ENCODE assay signal across 2 cellular contexts in the genomic region with DNA sequence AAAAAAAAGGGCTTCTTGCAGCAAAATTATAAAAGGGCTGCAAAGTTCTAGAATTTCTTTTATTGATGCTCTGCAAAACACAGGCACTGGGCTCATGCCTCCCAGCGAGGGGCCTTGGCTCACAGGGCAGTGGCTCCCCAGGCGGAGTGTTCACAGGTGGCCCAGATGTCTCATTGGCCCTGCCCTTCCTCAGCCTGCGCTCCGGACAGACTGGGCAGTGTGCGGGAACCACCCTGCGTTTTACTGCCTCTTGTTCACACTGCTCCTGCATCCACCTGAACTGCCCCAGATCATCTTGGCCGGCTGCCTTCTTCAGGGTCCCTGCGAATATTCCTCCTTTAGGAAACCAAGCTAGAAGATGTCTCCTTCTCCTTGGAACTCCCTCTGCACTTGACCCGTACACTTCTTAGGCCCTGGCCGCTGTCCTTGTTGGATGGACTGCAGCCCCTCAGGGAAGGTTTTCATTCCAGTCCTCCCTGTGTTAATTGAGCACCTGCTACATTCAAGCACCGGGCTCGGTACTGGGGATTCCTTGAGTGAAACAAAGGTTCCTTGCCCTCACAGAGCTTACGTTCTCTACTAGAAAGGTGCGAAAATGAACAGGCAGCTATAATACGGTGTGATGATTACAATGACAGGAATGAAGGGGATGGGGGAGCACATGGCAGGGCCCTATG.
TF ChIP-seq lines count a peak whose summit lies in the region.

No MANE protein-coding gene starts in this region.

TF ChIP-seq in GM12891, 5 proteins besides CTCF, POLR2A, EP300 and RAD21:
- no peak for TF ChIP-seq PAX5 (IDR thresholded peaks at IDR 0.05; ENCODE audit: insufficient read depth, low read length, severe bottlenecking)
- TF ChIP-seq TAF1 (IDR thresholded peaks at IDR 0.05; ENCODE audit: low read depth, low read length), result no peak
- TF ChIP-seq POLR2AphosphoS5 (IDR thresholded peaks at IDR 0.05; ENCODE audit: low read depth, low read length), result no peak
- TF ChIP-seq SPI1 (IDR thresholded peaks at IDR 0.05; ENCODE audit: low read depth, low read length), result no peak
- no peak for TF ChIP-seq POU2F2 (IDR thresholded peaks at IDR 0.05; ENCODE audit: low read depth, low read length)

TF ChIP-seq in GM23338, 12 proteins besides CTCF, POLR2A, EP300 and RAD21:
- TF ChIP-seq JUNB (IDR thresholded peaks at IDR 0.05; ENCODE audit: unreplicated experiment) (no peak), EZH2 (IDR thresholded peaks at IDR 0.05; ENCODE audit: low read depth, unreplicated experiment) (no peak), NANOG (IDR thresholded peaks at IDR 0.05; ENCODE audit: borderline replicate concordance) (no peak), POLR2AphosphoS5 (IDR thresholded peaks at IDR 0.05; ENCODE audit: low read depth) (no peak), EZH2phosphoT487 (IDR thresholded peaks at IDR 0.05; ENCODE audit: unreplicated experiment) (no peak), STAT1 (IDR thresholded peaks at IDR 0.05; ENCODE audit: unreplicated experiment) (no peak), CREB1 (CRISPR knock-in tag; IDR thresholded peaks at IDR 0.05; ENCODE audit: low read depth) (no peak), ZNF114 (CRISPR knock-in tag; IDR thresholded peaks at IDR 0.05) (no peak), ZNF331 (CRISPR knock-in tag; IDR thresholded peaks at IDR 0.05; ENCODE audit: low read depth) (no peak)
- TF ChIP-seq, protein P1, sequence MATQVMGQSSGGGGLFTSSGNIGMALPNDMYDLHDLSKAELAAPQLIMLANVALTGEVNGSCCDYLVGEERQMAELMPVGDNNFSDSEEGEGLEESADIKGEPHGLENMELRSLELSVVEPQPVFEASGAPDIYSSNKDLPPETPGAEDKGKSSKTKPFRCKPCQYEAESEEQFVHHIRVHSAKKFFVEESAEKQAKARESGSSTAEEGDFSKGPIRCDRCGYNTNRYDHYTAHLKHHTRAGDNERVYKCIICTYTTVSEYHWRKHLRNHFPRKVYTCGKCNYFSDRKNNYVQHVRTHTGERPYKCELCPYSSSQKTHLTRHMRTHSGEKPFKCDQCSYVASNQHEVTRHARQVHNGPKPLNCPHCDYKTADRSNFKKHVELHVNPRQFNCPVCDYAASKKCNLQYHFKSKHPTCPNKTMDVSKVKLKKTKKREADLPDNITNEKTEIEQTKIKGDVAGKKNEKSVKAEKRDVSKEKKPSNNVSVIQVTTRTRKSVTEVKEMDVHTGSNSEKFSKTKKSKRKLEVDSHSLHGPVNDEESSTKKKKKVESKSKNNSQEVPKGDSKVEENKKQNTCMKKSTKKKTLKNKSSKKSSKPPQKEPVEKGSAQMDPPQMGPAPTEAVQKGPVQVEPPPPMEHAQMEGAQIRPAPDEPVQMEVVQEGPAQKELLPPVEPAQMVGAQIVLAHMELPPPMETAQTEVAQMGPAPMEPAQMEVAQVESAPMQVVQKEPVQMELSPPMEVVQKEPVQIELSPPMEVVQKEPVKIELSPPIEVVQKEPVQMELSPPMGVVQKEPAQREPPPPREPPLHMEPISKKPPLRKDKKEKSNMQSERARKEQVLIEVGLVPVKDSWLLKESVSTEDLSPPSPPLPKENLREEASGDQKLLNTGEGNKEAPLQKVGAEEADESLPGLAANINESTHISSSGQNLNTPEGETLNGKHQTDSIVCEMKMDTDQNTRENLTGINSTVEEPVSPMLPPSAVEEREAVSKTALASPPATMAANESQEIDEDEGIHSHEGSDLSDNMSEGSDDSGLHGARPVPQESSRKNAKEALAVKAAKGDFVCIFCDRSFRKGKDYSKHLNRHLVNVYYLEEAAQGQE (IDR thresholded peaks at IDR 0.05; ENCODE audit: unreplicated experiment), result no peak
- TF ChIP-seq, protein P2, sequence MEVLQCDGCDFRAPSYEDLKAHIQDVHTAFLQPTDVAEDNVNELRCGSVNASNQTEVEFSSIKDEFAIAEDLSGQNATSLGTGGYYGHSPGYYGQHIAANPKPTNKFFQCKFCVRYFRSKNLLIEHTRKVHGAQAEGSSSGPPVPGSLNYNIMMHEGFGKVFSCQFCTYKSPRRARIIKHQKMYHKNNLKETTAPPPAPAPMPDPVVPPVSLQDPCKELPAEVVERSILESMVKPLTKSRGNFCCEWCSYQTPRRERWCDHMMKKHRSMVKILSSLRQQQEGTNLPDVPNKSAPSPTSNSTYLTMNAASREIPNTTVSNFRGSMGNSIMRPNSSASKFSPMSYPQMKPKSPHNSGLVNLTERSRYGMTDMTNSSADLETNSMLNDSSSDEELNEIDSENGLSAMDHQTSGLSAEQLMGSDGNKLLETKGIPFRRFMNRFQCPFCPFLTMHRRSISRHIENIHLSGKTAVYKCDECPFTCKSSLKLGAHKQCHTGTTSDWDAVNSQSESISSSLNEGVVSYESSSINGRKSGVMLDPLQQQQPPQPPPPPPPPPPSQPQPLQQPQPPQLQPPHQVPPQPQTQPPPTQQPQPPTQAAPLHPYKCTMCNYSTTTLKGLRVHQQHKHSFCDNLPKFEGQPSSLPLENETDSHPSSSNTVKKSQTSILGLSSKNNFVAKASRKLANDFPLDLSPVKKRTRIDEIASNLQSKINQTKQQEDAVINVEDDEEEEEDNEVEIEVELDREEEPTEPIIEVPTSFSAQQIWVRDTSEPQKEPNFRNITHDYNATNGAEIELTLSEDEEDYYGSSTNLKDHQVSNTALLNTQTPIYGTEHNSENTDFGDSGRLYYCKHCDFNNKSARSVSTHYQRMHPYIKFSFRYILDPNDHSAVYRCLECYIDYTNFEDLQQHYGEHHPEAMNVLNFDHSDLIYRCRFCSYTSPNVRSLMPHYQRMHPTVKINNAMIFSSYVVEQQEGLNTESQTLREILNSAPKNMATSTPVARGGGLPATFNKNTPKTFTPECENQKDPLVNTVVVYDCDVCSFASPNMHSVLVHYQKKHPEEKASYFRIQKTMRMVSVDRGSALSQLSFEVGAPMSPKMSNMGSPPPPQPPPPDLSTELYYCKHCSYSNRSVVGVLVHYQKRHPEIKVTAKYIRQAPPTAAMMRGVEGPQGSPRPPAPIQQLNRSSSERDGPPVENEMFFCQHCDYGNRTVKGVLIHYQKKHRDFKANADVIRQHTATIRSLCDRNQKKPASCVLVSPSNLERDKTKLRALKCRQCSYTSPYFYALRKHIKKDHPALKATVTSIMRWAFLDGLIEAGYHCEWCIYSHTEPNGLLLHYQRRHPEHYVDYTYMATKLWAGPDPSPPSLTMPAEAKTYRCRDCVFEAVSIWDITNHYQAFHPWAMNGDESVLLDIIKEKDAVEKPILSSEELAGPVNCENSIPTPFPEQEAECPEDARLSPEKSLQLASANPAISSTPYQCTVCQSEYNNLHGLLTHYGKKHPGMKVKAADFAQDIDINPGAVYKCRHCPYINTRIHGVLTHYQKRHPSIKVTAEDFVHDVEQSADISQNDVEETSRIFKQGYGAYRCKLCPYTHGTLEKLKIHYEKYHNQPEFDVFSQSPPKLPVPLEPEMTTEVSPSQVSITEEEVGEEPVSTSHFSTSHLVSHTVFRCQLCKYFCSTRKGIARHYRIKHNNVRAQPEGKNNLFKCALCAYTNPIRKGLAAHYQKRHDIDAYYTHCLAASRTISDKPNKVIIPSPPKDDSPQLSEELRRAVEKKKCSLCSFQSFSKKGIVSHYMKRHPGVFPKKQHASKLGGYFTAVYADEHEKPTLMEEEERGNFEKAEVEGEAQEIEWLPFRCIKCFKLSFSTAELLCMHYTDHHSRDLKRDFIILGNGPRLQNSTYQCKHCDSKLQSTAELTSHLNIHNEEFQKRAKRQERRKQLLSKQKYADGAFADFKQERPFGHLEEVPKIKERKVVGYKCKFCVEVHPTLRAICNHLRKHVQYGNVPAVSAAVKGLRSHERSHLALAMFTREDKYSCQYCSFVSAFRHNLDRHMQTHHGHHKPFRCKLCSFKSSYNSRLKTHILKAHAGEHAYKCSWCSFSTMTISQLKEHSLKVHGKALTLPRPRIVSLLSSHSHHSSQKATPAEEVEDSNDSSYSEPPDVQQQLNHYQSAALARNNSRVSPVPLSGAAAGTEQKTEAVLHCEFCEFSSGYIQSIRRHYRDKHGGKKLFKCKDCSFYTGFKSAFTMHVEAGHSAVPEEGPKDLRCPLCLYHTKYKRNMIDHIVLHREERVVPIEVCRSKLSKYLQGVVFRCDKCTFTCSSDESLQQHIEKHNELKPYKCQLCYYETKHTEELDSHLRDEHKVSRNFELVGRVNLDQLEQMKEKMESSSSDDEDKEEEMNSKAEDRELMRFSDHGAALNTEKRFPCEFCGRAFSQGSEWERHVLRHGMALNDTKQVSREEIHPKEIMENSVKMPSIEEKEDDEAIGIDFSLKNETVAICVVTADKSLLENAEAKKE (CRISPR knock-in tag; IDR thresholded peaks at IDR 0.05), result no peak
- TF ChIP-seq, protein P3, sequence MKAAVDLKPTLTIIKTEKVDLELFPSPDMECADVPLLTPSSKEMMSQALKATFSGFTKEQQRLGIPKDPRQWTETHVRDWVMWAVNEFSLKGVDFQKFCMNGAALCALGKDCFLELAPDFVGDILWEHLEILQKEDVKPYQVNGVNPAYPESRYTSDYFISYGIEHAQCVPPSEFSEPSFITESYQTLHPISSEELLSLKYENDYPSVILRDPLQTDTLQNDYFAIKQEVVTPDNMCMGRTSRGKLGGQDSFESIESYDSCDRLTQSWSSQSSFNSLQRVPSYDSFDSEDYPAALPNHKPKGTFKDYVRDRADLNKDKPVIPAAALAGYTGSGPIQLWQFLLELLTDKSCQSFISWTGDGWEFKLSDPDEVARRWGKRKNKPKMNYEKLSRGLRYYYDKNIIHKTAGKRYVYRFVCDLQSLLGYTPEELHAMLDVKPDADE (IDR thresholded peaks at IDR 0.05), result no peak
